ENCODE assay signal across 9 cellular contexts in the genomic region with DNA sequence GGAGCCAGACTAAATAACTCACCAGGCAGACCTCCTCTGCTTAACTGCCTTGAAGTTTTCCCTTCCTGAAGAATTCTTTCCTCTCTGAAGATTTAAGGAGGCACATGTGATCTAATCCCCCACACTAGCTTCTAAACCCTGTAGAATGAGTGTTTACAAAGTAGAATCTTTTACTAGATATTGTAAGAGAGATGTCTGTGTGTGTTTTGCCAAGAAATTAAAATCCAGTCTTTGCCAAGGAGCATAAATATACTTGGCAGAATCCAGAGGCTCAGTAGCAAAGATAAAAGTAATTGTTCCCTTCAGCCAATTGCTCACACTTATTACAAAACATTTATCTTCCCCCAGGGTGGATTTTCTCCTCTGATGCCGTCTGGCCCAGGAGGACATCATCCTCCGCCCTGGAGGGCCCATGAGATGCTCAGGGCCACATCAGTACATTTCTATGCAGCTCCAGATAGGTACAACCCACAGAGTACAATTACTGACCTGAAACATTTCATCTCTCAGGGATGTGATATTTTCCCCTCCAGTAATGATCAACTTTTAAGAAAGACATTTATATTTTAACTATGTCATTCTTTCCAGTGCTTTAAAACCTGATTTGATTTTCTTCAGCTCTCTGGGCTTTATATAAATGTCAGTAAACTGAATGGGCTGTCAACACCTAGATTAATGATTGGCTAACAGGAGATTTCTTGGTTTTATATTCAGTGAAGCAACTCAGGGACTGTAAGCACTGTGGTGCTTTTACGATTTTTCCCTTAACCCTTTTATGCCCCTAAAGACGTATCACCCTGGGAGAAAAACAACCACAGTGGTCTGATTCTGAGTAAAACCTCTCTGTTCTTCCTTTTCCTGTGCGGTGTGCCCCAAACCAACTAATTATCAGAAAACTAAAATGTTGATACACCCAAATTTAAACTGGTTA. TPM values are rescaled to one million over a fixed set of nuclear protein-coding genes. Genes with fewer than 3 reads are reported as not detected.
DNase-seq lines count a peak whose midpoint lies in the region; ATAC-seq, FAIRE-seq and TF ChIP-seq lines count a peak whose summit lies in the region.
"Had no signal": no experiment of that assay in that cellular context is flagged by ENCODE, and none has a peak within 500 bp of the region (broad histone marks: within the 10 kb centered on the region; RNA-seq: fewer than 3 reads in every experiment).

No MANE protein-coding gene starts in this region.

- H3K27ac ChIP-seq in DND-41 (ENCODE audit: low read length) (peak overlapping the region; percentile 83), esophagus squamous epithelium (peak overlapping the region in 3 of 4 donors; percentile 38 to 77 (median 74))

- H3K4me1 ChIP-seq in DND-41 (ENCODE audit: insufficient read depth, low read length) = peaks cover 73% of the 10 kb centered on the region
- H3K4me1 ChIP-seq in esophagus squamous epithelium = peaks cover 0 to 37% (median 6%) of the 10 kb centered on the region in 3 donors

- no peaks in the 10 kb centered on the region for H4K20me1 ChIP-seq in DND-41 (ENCODE audit: insufficient read depth, low read length)

- peak overlapping the region; percentile 52 for H2AFZ ChIP-seq in DND-41 (ENCODE audit: low read depth, low read length)

- no peaks in the 10 kb centered on the region for H3K79me2 ChIP-seq in DND-41 (ENCODE audit: insufficient read depth, low read length)

- H3K36me3 ChIP-seq in DND-41 (ENCODE audit: insufficient read depth, low read length) (no peaks in the 10 kb centered on the region), esophagus squamous epithelium (no peaks in the 10 kb centered on the region)

- H3K27me3 ChIP-seq in DND-41 (ENCODE audit: insufficient read depth, low read length, poor library complexity) (no peaks in the 10 kb centered on the region), esophagus squamous epithelium (peaks cover 0 to 2% (median 0%) of the 10 kb centered on the region in 4 donors)

- peak; percentile 90 for ATAC-seq in DND-41 (ENCODE audit: insufficient read depth, low read depth)
- peak; percentile 86 for ATAC-seq in GM21381 (IDR thresholded peaks at IDR 0.05; ENCODE audit: unreplicated experiment)
- ATAC-seq in GM19328 (IDR thresholded peaks at IDR 0.05; ENCODE audit: unreplicated experiment) = no peak
- ATAC-seq: K562 had no signal

- TF ChIP-seq POLR2A in esophagus squamous epithelium (IDR thresholded peaks at IDR 0.05) = no peak

- peak overlapping the region; percentile 49 for H3K9ac ChIP-seq in DND-41 (ENCODE audit: low read depth, low read length)

- TF ChIP-seq CTCF in DND-41 (IDR thresholded peaks at IDR 0.05; ENCODE audit: borderline replicate concordance, extremely low read depth, low read length, poor library complexity, severe bottlenecking) (no peak), esophagus squamous epithelium (IDR thresholded peaks at IDR 0.05) (no peak), D721Med (IDR thresholded peaks at IDR 0.05; ENCODE audit: insufficient read depth, missing control alignments) (no peak)

- no peaks in the 10 kb centered on the region for H3K9me3 ChIP-seq in DND-41 (ENCODE audit: insufficient read depth, low read length, severe bottlenecking)
- H3K9me3 ChIP-seq in esophagus squamous epithelium = no peaks in the 10 kb centered on the region

- DNase-seq in DND-41 = peak; percentile 71
- peak; percentile 75 for DNase-seq in MV-4-11 (lab: John Stamatoyannopoulos, UW)
- DNase-seq in esophagus squamous epithelium (lab: John Stamatoyannopoulos, UW) = no peak
- DNase-seq in stimulated activated CD8-positive, alpha-beta memory T cell treated with anti-CD3 and anti-CD28 coated beads, Interleukin-4, amount 100 ng/mL, for 48 hours = peak; percentile 44
- no peak for DNase-seq in NCI-H82 (lab: John Stamatoyannopoulos, UW)
- no peak for DNase-seq in D721Med (ENCODE audit: insufficient read length, low spot score)

- intact Hi-C loops in esophagus squamous epithelium (cut with DNase I) = no loop called here

- H3K4me3 ChIP-seq in DND-41 (ENCODE audit: low read depth in 1 of 2, low read length in 2 of 2) = peak overlapping the region in 1 of 2 experiments; percentile 46; a peak in 2 of 4 replicates
- H3K4me3 ChIP-seq in esophagus squamous epithelium = no peak overlapping the region
- H3K4me3 ChIP-seq: K562 had no signal

- H3K4me2 ChIP-seq in DND-41 (ENCODE audit: insufficient read depth, low read length) = peak overlapping the region; percentile 61

- FAIRE-seq in D721Med (lab: Jason Lieb, UNC) = no peak
- FAIRE-seq: K562 had no signal

- WGBS in esophagus squamous epithelium, 2 donors = 27 to 31% methylated on average over 5 of the region's 5 CpGs

RNA-seq across cellular contexts. Expression of gene PTGER2, which starts 37.7 kb away (rescaled TPM):
- 1 to 10 TPM in 2 of 4 donors, under 1 TPM in 1, not detected in 1; 0.31 to 2.5 (median 1.1) TPM for total RNA-seq in esophagus squamous epithelium
- total RNA-seq: K562 had no signal

Comparison
In these comparisons a context has a peak if more than half of its experiments do, and no peak if none do; other contexts are left out.
1. DNase-seq: peak in DND-41 (single experiment), MV-4-11 (single experiment) and stimulated activated CD8-positive, alpha-beta memory T cell treated with anti-CD3 and anti-CD28 coated beads, Interleukin-4, amount 100 ng/mL, for 48 hours (single experiment); none in esophagus squamous epithelium (single experiment), NCI-H82 (single experiment) and D721Med (single experiment).